28 cellular contexts compared by ENCODE assay signal in the genomic region with DNA sequence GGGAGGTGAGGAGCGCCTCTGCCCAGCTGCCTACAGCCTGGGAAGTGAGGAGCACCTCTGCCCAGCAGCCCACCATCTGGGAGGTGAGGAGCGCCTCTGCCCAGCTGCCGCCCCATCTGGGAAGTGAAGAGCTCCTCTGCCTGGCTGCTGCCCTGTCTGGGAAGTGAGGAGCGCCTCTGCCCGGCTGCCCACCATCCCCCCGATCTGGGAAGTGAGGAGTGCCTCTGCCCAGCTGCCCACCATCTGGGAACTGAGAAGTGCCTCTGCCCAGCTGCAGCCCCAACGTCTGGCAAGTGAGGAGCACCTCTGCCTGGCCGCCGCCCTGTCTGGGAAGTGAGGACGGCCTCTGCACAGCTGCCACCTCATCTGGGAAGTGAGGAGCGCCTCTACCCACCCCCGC.
"Had no signal": no experiment of that assay in that cellular context is flagged by ENCODE, and none has a peak within 500 bp of the region (broad histone marks: within the 10 kb centered on the region; RNA-seq: fewer than 3 reads in every experiment).

No MANE protein-coding gene starts in this region.

- H3K36me3 ChIP-seq: colonic mucosa, esophagus muscularis mucosa, esophagus squamous epithelium, gastrocnemius medialis, gastroesophageal sphincter, heart left ventricle, heart right ventricle had no signal

- H3K9me3 ChIP-seq: colonic mucosa, gastrocnemius medialis had no signal

- H3K27ac ChIP-seq: colonic mucosa, coronary artery, dorsolateral prefrontal cortex, epithelial cell of prostate, esophagus muscularis mucosa, esophagus squamous epithelium, foreskin keratinocyte, gastrocnemius medialis, gastroesophageal sphincter, heart left ventricle, heart right ventricle had no signal

- H3K4me3 ChIP-seq: colonic mucosa, coronary artery, dorsolateral prefrontal cortex, esophagus muscularis mucosa, esophagus squamous epithelium, gastrocnemius medialis, gastroesophageal sphincter, heart left ventricle, heart right ventricle had no signal

- FAIRE-seq: colon, endometrium, endothelial cell of umbilical vein, frontal cortex had no signal

- DNase-seq: colonic mucosa; cortex of kidney; dermis blood vessel endothelial cell; dorsolateral prefrontal cortex; effector CD4-positive, alpha-beta T cell; effector CD8-positive, alpha-beta T cell; effector memory CD4-positive, alpha-beta T cell; effector memory CD8-positive, alpha-beta T cell; endodermal cell; erythroblast; esophagus squamous epithelium; foreskin fibroblast; foreskin keratinocyte; foreskin melanocyte; gastrocnemius medialis; glutamatergic neuron; head of caudate nucleus; heart left ventricle; heart right ventricle had no signal

- H3K27me3 ChIP-seq: colonic mucosa, dorsolateral prefrontal cortex, esophagus muscularis mucosa, esophagus squamous epithelium, foreskin keratinocyte, gastrocnemius medialis, gastroesophageal sphincter, heart left ventricle, heart right ventricle had no signal

- ATAC-seq: effector memory CD8-positive, alpha-beta T cell; esophagus mucosa; foreskin keratinocyte; gastrocnemius medialis; gastroesophageal sphincter; heart left ventricle; heart right ventricle had no signal

- H3K4me1 ChIP-seq: colonic mucosa, esophagus muscularis mucosa, esophagus squamous epithelium, foreskin keratinocyte, gastrocnemius medialis, gastroesophageal sphincter, heart left ventricle, heart right ventricle had no signal
